Comparison of ENCODE assay signal across 17 cellular contexts in genomic region chrX:43741843-43742573, GRCh38.
DNase-seq lines count a peak whose midpoint lies in the region; ATAC-seq, FAIRE-seq and TF ChIP-seq lines count a peak whose summit lies in the region.
"Had no signal": no experiment of that assay in that cellular context is flagged by ENCODE, and none has a peak within 500 bp of the region (broad histone marks: within the 10 kb centered on the region; RNA-seq: fewer than 3 reads in every experiment).

No MANE protein-coding gene starts in this region.

- ATAC-seq in esophagus mucosa: peak; percentile 42
- ATAC-seq in left lung: peak; percentile 56
- peak; percentile 34 to 73 for ATAC-seq in upper lobe of left lung (ENCODE audit: low FRiP score in 2 of 2)
- ATAC-seq: HCT116, WTC11 had no signal

- H3K36me3 ChIP-seq in left lung (peaks cover 0 to 6% of the 10 kb centered on the region in 2 donors), upper lobe of left lung (peaks cover 0 to 43% (median 0%) of the 10 kb centered on the region in 4 donors)
- H3K36me3 ChIP-seq: SJSA1 had no signal

- H3K4me1 ChIP-seq in left lung (peaks cover 0 to 15% of the 10 kb centered on the region in 2 donors), upper lobe of left lung (peaks cover 0 to 21% (median 7%) of the 10 kb centered on the region in 4 donors)
- H3K4me1 ChIP-seq: SJSA1 had no signal

- intact Hi-C loops in left lung (cut with DNase I): no loop called here

- FAIRE-seq in D721Med (lab: Jason Lieb, UNC): no peak

- peak overlapping the region in 1 of 2 donors; percentile 18 for H3K27ac ChIP-seq in left lung
- peak overlapping the region in 2 of 4 donors; percentile 21 to 54 for H3K27ac ChIP-seq in upper lobe of left lung
- H3K27ac ChIP-seq: SJSA1 had no signal

- TF ChIP-seq EP300 in upper lobe of left lung (IDR thresholded peaks at IDR 0.05): no peak

- H3K27me3 ChIP-seq in left lung (no peaks in the 10 kb centered on the region), upper lobe of left lung (no peaks in the 10 kb centered on the region)
- H3K27me3 ChIP-seq: SJSA1 had no signal

- no peak overlapping the region for H3K4me3 ChIP-seq in left lung
- no peak overlapping the region for H3K4me3 ChIP-seq in upper lobe of left lung
- H3K4me3 ChIP-seq: SJSA1, smooth muscle cell had no signal

- 30 to 62% methylated on average over 6 to 7 of the region's 7 CpGs for WGBS in upper lobe of left lung, 2 donors

- TF ChIP-seq CTCF in left lung (IDR thresholded peaks at IDR 0.05): no peak
- no peak for TF ChIP-seq CTCF in upper lobe of left lung (IDR thresholded peaks at IDR 0.05)
- no peak for TF ChIP-seq CTCF in D721Med (IDR thresholded peaks at IDR 0.05; ENCODE audit: insufficient read depth, missing control alignments)

- DNase-seq in SIG-M5 treated with dmso at 0.1 percent for 504 hours (lab: John Stamatoyannopoulos, UW; ENCODE audit: unreplicated experiment) (peak; percentile 1), SIG-M5 (lab: John Stamatoyannopoulos, UW) (no peak), left lung (no peak), upper lobe of left lung (no peak), NCI-H345 (lab: John Stamatoyannopoulos, UW) (no peak), D721Med (ENCODE audit: insufficient read length, low spot score) (no peak), NCI-H2227 treated with DMSO at 0.1 percent for 48 hours (lab: John Stamatoyannopoulos, UW) (no peak)
- DNase-seq: 8988T, activated T-cell treated with anti-CD3 and anti-CD28 coated beads for 4 hours, DMS79 treated with DMSO at 0.1 percent for 48 hours, NCI-H1694 treated with DMSO at 0.1 percent for 48 hours, NCI-H774 had no signal

- H3K9me3 ChIP-seq in left lung (no peaks in the 10 kb centered on the region), upper lobe of left lung (no peaks in the 10 kb centered on the region)
- H3K9me3 ChIP-seq: SJSA1 had no signal

- TF ChIP-seq POLR2A in upper lobe of left lung (IDR thresholded peaks at IDR 0.05): no peak
